ENCODE assay signal across 22 cellular contexts in the genomic region with DNA sequence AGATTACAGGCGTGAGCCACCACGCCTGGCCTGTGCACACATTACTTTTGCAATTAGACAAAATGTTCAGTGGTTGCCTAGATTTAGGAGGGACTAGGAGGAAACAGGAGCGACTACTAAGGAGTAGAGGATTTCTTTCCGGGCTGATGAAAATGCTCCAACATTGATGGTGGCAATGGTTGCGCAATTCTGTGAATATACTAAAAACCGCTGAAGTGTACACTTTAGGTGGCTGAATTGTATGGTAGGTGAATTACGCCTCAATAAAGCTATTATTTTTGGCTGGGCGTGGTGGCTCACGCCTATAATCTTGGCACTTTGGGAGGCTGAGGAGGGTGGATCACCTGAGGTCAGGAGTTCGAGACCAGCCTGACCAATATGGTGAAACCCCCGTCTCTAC. TPM values are rescaled to one million over a fixed set of nuclear protein-coding genes. Genes with fewer than 3 reads are reported as not detected.
A peak's percentile ranks its signal among the peaks of the same experiment; 100 is the strongest.
DNase-seq lines count a peak whose midpoint lies in the region; TF ChIP-seq lines count a peak whose summit lies in the region.
"Had no signal": no experiment of that assay in that cellular context is flagged by ENCODE, and none has a peak within 500 bp of the region (broad histone marks: within the 10 kb centered on the region; RNA-seq: fewer than 3 reads in every experiment).

No MANE protein-coding gene starts in this region.

- peaks cover 20% of the 10 kb centered on the region; the same call in 1 of the 2 replicates for H3K36me3 ChIP-seq in ACC112 (ENCODE audit: insufficient read depth, low read length)
- no peaks in the 10 kb centered on the region for H3K36me3 ChIP-seq in effector memory CD4-positive, alpha-beta T cell (ENCODE audit: control insufficient read depth, insufficient read depth, low read length)

- peak overlapping the region; percentile 59 for H3K27ac Mint-ChIP-seq in osteocyte (ENCODE audit: unreplicated experiment)
- H3K27ac Mint-ChIP-seq: activated CD8-positive, alpha-beta T cell treated with anti-CD3 and anti-CD28 coated beads, Interleukin-2, amount 10 ng/mL, durations not matched to agents 7 days and 5 days; stimulated activated naive CD8-positive, alpha-beta T cell treated with anti-CD3 and anti-CD28 coated beads, Interleukin-15, amount 100 ng/mL, for 72 hours had no signal

- peaks cover 82% of the 10 kb centered on the region for H3K79me2 ChIP-seq in ACC112 (ENCODE audit: control insufficient read depth, insufficient read depth, low read length, unreplicated experiment)

- TF ChIP-seq CTCF in osteocyte (IDR thresholded peaks at IDR 0.05) = no peak

- no peak overlapping the region for H3K4me3 Mint-ChIP-seq in osteocyte (ENCODE audit: unreplicated experiment)
- H3K4me3 Mint-ChIP-seq: activated CD8-positive, alpha-beta T cell treated with anti-CD3 and anti-CD28 coated beads, Interleukin-2, amount 10 ng/mL, durations not matched to agents 7 days and 5 days; activated T-cell treated with anti-CD3 and anti-CD28 coated beads, Interleukin-2, amount 50 U/mL, for 4 hours; stimulated activated naive CD8-positive, alpha-beta T cell treated with anti-CD3 and anti-CD28 coated beads, Interleukin-15, amount 100 ng/mL, for 72 hours had no signal

- H3K9me3 ChIP-seq in effector memory CD4-positive, alpha-beta T cell (ENCODE audit: control insufficient read depth, low read length) = no peaks in the 10 kb centered on the region
- H3K9me3 ChIP-seq: gastroesophageal sphincter had no signal

- peaks cover 69% of the 10 kb centered on the region for H3K4me1 ChIP-seq in ACC112 (ENCODE audit: control insufficient read depth, insufficient read depth, low read length, unreplicated experiment)
- peaks cover 30% of the 10 kb centered on the region for H3K4me1 ChIP-seq in effector memory CD4-positive, alpha-beta T cell (ENCODE audit: control insufficient read depth, insufficient read depth, low read length, poor library complexity, severe bottlenecking)

- no peak overlapping the region for H2AFZ ChIP-seq in ACC112 (ENCODE audit: low read length, unreplicated experiment)

- DNase-seq in epithelial cell of prostate (ENCODE audit: low read depth, low spot score) (no peak), osteocyte (ENCODE audit: extremely low spot score, unreplicated experiment) (no peak), T-helper 2 cell (no peak), glomerular visceral epithelial cell (ENCODE audit: extremely low spot score) (no peak)
- no peak for DNase-seq in effector memory CD4-positive, alpha-beta T cell
- DNase-seq in activated CD8-positive, alpha-beta memory T cell treated with anti-CD3 and anti-CD28 coated beads, Interleukin-2, amount 50 U/mL, for 4 hours = no peak
- DNase-seq: activated CD4-positive, alpha-beta T cell treated with anti-CD3 and anti-CD28 coated beads for 1 hour; activated CD8-positive, alpha-beta T cell treated with anti-CD3 and anti-CD28 coated beads, Interleukin-2, amount 10 ng/mL, durations not matched to agents 7 days and 5 days; activated naive CD4-positive, alpha-beta T cell; activated T-cell treated with anti-CD3 and anti-CD28 coated beads, Interleukin-2, amount 50 U/mL, for 4 hours; amygdala; C1 segment of cervical spinal cord; caudate nucleus; erythroblast; KG1; NCI-H69; SHP77; stimulated activated CD4-positive, alpha-beta T cell treated with anti-CD3 and anti-CD28 coated beads, Interleukin-4, amount 100 ng/mL, for 24 hours; stimulated activated naive CD8-positive, alpha-beta T cell treated with anti-CD3 and anti-CD28 coated beads, Interleukin-15, amount 100 ng/mL, for 72 hours had no signal

- no peaks in the 10 kb centered on the region for H3K27me3 ChIP-seq in ACC112 (ENCODE audit: insufficient read depth, low read length)
- no peaks in the 10 kb centered on the region for H3K27me3 ChIP-seq in effector memory CD4-positive, alpha-beta T cell (replicated peaks; ENCODE audit: control insufficient read depth, insufficient read depth, low read length, poor library complexity, severe bottlenecking)
- H3K27me3 ChIP-seq: gastroesophageal sphincter had no signal

- H3K9me3 Mint-ChIP-seq in osteocyte (ENCODE audit: unreplicated experiment) = no peaks in the 10 kb centered on the region
- H3K9me3 Mint-ChIP-seq: activated T-cell treated with anti-CD3 and anti-CD28 coated beads, Interleukin-2, amount 50 U/mL, for 4 hours; stimulated activated naive CD8-positive, alpha-beta T cell treated with anti-CD3 and anti-CD28 coated beads, Interleukin-15, amount 100 ng/mL, for 72 hours had no signal

- H3K4me1 Mint-ChIP-seq in osteocyte (ENCODE audit: unreplicated experiment) = peaks cover 69% of the 10 kb centered on the region

- H3K4me3 ChIP-seq in ACC112 (ENCODE audit: low read depth, low read length) = peak overlapping the region; percentile 0; the same call in 1 of the 2 replicates
- H3K4me3 ChIP-seq in effector memory CD4-positive, alpha-beta T cell (ENCODE audit: insufficient read depth, low read depth, low read length, poor library complexity, severe bottlenecking) = no peak overlapping the region

- H3K27me3 Mint-ChIP-seq in osteocyte (ENCODE audit: unreplicated experiment) = no peaks in the 10 kb centered on the region
- H3K27me3 Mint-ChIP-seq: stimulated activated naive CD8-positive, alpha-beta T cell treated with anti-CD3 and anti-CD28 coated beads, Interleukin-15, amount 100 ng/mL, for 72 hours had no signal

- peak overlapping the region; percentile 32; the same call in 1 of the 2 replicates for H3K27ac ChIP-seq in ACC112 (ENCODE audit: low read depth, low read length)
- peak overlapping the region; percentile 98 for H3K27ac ChIP-seq in epithelial cell of prostate
- H3K27ac ChIP-seq in effector memory CD4-positive, alpha-beta T cell (ENCODE audit: insufficient read depth, low read length, poor library complexity, severe bottlenecking) = no peak overlapping the region

- H3K36me3 Mint-ChIP-seq in osteocyte (ENCODE audit: unreplicated experiment) = peaks cover 14% of the 10 kb centered on the region

- TF ChIP-seq EP300 in Ishikawa (IDR thresholded peaks at IDR 0.05; ENCODE audit: borderline replicate concordance) = no peak

- no peak for TF ChIP-seq RAD21 in Ishikawa (IDR thresholded peaks at IDR 0.05; ENCODE audit: low read depth)

TF ChIP-seq in Ishikawa, 13 proteins besides CTCF, POLR2A, EP300 and RAD21:
- TF ChIP-seq CEBPB (IDR thresholded peaks at IDR 0.05) (peak; percentile 100), TCF12 (IDR thresholded peaks at IDR 0.05; ENCODE audit: low read depth) (no peak), YY1 (IDR thresholded peaks at IDR 0.05; ENCODE audit: low read depth) (no peak)
- TF ChIP-seq, protein P1, sequence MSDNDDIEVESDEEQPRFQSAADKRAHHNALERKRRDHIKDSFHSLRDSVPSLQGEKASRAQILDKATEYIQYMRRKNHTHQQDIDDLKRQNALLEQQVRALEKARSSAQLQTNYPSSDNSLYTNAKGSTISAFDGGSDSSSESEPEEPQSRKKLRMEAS (IDR thresholded peaks at IDR 0.05) = no peak
- TF ChIP-seq, protein P2, sequence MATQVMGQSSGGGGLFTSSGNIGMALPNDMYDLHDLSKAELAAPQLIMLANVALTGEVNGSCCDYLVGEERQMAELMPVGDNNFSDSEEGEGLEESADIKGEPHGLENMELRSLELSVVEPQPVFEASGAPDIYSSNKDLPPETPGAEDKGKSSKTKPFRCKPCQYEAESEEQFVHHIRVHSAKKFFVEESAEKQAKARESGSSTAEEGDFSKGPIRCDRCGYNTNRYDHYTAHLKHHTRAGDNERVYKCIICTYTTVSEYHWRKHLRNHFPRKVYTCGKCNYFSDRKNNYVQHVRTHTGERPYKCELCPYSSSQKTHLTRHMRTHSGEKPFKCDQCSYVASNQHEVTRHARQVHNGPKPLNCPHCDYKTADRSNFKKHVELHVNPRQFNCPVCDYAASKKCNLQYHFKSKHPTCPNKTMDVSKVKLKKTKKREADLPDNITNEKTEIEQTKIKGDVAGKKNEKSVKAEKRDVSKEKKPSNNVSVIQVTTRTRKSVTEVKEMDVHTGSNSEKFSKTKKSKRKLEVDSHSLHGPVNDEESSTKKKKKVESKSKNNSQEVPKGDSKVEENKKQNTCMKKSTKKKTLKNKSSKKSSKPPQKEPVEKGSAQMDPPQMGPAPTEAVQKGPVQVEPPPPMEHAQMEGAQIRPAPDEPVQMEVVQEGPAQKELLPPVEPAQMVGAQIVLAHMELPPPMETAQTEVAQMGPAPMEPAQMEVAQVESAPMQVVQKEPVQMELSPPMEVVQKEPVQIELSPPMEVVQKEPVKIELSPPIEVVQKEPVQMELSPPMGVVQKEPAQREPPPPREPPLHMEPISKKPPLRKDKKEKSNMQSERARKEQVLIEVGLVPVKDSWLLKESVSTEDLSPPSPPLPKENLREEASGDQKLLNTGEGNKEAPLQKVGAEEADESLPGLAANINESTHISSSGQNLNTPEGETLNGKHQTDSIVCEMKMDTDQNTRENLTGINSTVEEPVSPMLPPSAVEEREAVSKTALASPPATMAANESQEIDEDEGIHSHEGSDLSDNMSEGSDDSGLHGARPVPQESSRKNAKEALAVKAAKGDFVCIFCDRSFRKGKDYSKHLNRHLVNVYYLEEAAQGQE (IDR thresholded peaks at IDR 0.05; ENCODE audit: low read depth) = no peak

RNA-seq across cellular contexts. Expression of a gene that starts 46.8 kb away (rescaled TPM):
- total RNA-seq in osteocyte = 44.9 and 46.5 TPM in 2 replicates
